In genomic region chr17:80968602-80969029, GRCh38 we compare ENCODE assay signal across 1 cellular context.
TF ChIP-seq lines count a peak whose summit lies in the region.

No MANE protein-coding gene starts in this region.

TF ChIP-seq in H1, 55 proteins besides CTCF, POLR2A, EP300 and RAD21 (continued from another document):
- no peak for TF ChIP-seq CHD7 (IDR thresholded peaks at IDR 0.05; ENCODE audit: insufficient replicate concordance, low read length)
- TF ChIP-seq MAFK (IDR thresholded peaks at IDR 0.05; ENCODE audit: low read depth, low read length), result no peak
- TF ChIP-seq SP1 (IDR thresholded peaks at IDR 0.05; ENCODE audit: low read depth, low read length), result no peak
- no peak for TF ChIP-seq HDAC6 (IDR thresholded peaks at IDR 0.05; ENCODE audit: low read depth, low read length)
